ENCODE assay signal across 8 cellular contexts in genomic region chr15:64895285-64896065, GRCh38. TPM values are rescaled to one million over a fixed set of nuclear protein-coding genes. Genes with fewer than 3 reads are reported as not detected.
DNase-seq lines count a peak whose midpoint lies in the region; ATAC-seq and TF ChIP-seq lines count a peak whose summit lies in the region.

No MANE protein-coding gene starts in this region.

- H3K36me3 Mint-ChIP-seq in activated CD8-positive, alpha-beta T cell treated with anti-CD3 and anti-CD28 coated beads for 36 hours (ENCODE audit: low read depth): peaks cover 3% of the 10 kb centered on the region

- no peak for TF ChIP-seq POLR2A in gastrocnemius medialis (IDR thresholded peaks at IDR 0.05)

- in situ Hi-C loops in gastrocnemius medialis (cut with MboI; ENCODE audit: low sequenced_read_pairs in 4 of 4): loop anchor here in 1 of 4 donors (10.0 kb wide), 1 partner anchor 51 kb away; the partner anchor contains the start of gene PLEKHO2

- H3K36me3 ChIP-seq in KMS-11 (ENCODE audit: insufficient read depth): no peaks in the 10 kb centered on the region
- H3K36me3 ChIP-seq in gastrocnemius medialis: no peaks in the 10 kb centered on the region

- no peaks in the 10 kb centered on the region for H4K20me1 ChIP-seq in KMS-11 (ENCODE audit: insufficient read depth)

- peak; percentile 39 for DNase-seq in activated T-cell treated with anti-CD3 and anti-CD28 coated beads, Interleukin-2, amount 50 U/mL, for 1 hour
- DNase-seq in activated T-cell treated with anti-CD3 and anti-CD28 coated beads for 4 hours: no peak
- DNase-seq in activated CD8-positive, alpha-beta T cell treated with anti-CD3 and anti-CD28 coated beads for 36 hours: peak; percentile 45
- peak; percentile 45 for DNase-seq in glomerular visceral epithelial cell (ENCODE audit: extremely low spot score)
- peak in 1 of 2 donors; percentile 22 for DNase-seq in gastrocnemius medialis
- DNase-seq in SK-N-DZ (ENCODE audit: low spot score): no peak

- H3K27ac Mint-ChIP-seq in activated CD8-positive, alpha-beta T cell treated with anti-CD3 and anti-CD28 coated beads for 36 hours: peak overlapping the region; percentile 99

- H3K4me2 ChIP-seq in KMS-11: peak overlapping the region; percentile 99

- H3K9me3 ChIP-seq in gastrocnemius medialis: no peaks in the 10 kb centered on the region

- H3K9me3 Mint-ChIP-seq in activated CD8-positive, alpha-beta T cell treated with anti-CD3 and anti-CD28 coated beads for 36 hours: no peaks in the 10 kb centered on the region

- H3K27me3 ChIP-seq in KMS-11 (ENCODE audit: insufficient read depth, low read depth) (no peaks in the 10 kb centered on the region), gastrocnemius medialis (no peaks in the 10 kb centered on the region)

- H3K27ac ChIP-seq in KMS-11 (peak overlapping the region; percentile 98), gastrocnemius medialis (peak overlapping the region; percentile 64 to 80 (median 77))

- POLR2A ChIA-PET in activated CD8-positive, alpha-beta T cell treated with anti-CD3 and anti-CD28 coated beads for 36 hours (lab: Charles Lee): interaction anchor here (1.0 to 3.9 kb wide), 8 partner anchors 8 to 192 kb away, joined by 3 to 42 read pairs (median 6); partner anchors contain the start of genes ANKDD1A and PLEKHO2

- H3K4me3 Mint-ChIP-seq in activated CD8-positive, alpha-beta T cell treated with anti-CD3 and anti-CD28 coated beads for 36 hours: peak overlapping the region; percentile 91

- CTCF ChIA-PET in activated CD8-positive, alpha-beta T cell treated with anti-CD3 and anti-CD28 coated beads for 36 hours (lab: Charles Lee): interaction anchor here (1.2 to 4.6 kb wide), 9 partner anchors 8 to 165 kb away, joined by 3 to 70 read pairs (median 10); partner anchors contain the start of gene PLEKHO2

- no peak for ATAC-seq in activated CD8-positive, alpha-beta T cell treated with anti-CD3 and anti-CD28 coated beads for 36 hours
- ATAC-seq in gastrocnemius medialis (no peak), HG02798 (IDR thresholded peaks at IDR 0.05; ENCODE audit: poor library complexity, unreplicated experiment) (no peak)

- H3K9ac ChIP-seq in KMS-11: peak overlapping the region; percentile 80

- H2AFZ ChIP-seq in KMS-11 (ENCODE audit: low read depth): peak overlapping the region; percentile 62

- H3K79me2 ChIP-seq in KMS-11 (ENCODE audit: insufficient read depth, low read depth): no peaks in the 10 kb centered on the region

- H3K4me3 ChIP-seq in KMS-11 (IDR thresholded peaks at IDR 0.05; ENCODE audit: insufficient read depth, low read depth, low read length) (no peak overlapping the region), gastrocnemius medialis (peak overlapping the region; percentile 1 to 39 (median 26))

- H3K4me1 ChIP-seq in KMS-11 (ENCODE audit: low read depth, poor library complexity, severe bottlenecking) (peaks cover 53% of the 10 kb centered on the region), gastrocnemius medialis (peaks cover 38 to 42% of the 10 kb centered on the region in 2 donors)

- intact Hi-C loops in activated CD8-positive, alpha-beta T cell treated with anti-CD3 and anti-CD28 coated beads for 36 hours (cut with micrococcal nuclease): no loop called here
- intact Hi-C loops in gastrocnemius medialis (cut with DNase I; ENCODE audit: low total_unique reads): no loop called here

- peaks cover 54% of the 10 kb centered on the region for H3K4me1 Mint-ChIP-seq in activated CD8-positive, alpha-beta T cell treated with anti-CD3 and anti-CD28 coated beads for 36 hours (ENCODE audit: low read depth)

- no peaks in the 10 kb centered on the region for H3K27me3 Mint-ChIP-seq in activated CD8-positive, alpha-beta T cell treated with anti-CD3 and anti-CD28 coated beads for 36 hours

- TF ChIP-seq CTCF in KMS-11 (conservative IDR thresholded peaks at IDR 0.05; ENCODE audit: low read depth, low read length) (no peak; the same call in 1 of the 2 replicates), gastrocnemius medialis (IDR thresholded peaks at IDR 0.05 in 4 of 5, conservative IDR thresholded peaks at IDR 0.05 in 1 of 5) (no peak)
- TF ChIP-seq CTCF in activated CD8-positive, alpha-beta T cell treated with anti-CD3 and anti-CD28 coated beads for 36 hours (IDR thresholded peaks at IDR 0.05): no peak

RNA-seq across cellular contexts. Expression of gene ANKDD1A, which starts 16.2 kb away (rescaled TPM):
- 1 to 10 TPM; 3.4 to 4.3 TPM for total RNA-seq in activated CD8-positive, alpha-beta T cell treated with anti-CD3 and anti-CD28 coated beads for 36 hours
- total RNA-seq in gastrocnemius medialis: under 1 TPM in 3 of 4 donors, not detected in 1; 0.11 to 0.39 (median 0.36) TPM
- polyA plus RNA-seq in SK-N-DZ (2014; cell fraction: cytosol; rRNA removed): 6.4 and 6.5 TPM in 2 replicates
- polyA plus RNA-seq in SK-N-DZ (2014; cell fraction: nucleus; rRNA removed): 24.4 and 25.9 TPM in 2 replicates

RNA-seq across cellular contexts. Expression of gene PLEKHO2, which starts 53.8 kb away (rescaled TPM):
- 10 to 100 TPM; 10.1 to 10.4 TPM for total RNA-seq in activated CD8-positive, alpha-beta T cell treated with anti-CD3 and anti-CD28 coated beads for 36 hours
- 1 to 10 TPM; 2.0 to 5.4 (median 3.3) TPM for total RNA-seq in gastrocnemius medialis
- 6.7 and 8.8 TPM in 2 replicates for polyA plus RNA-seq in SK-N-DZ (2014; cell fraction: cytosol; rRNA removed)
- polyA plus RNA-seq in SK-N-DZ (2014; cell fraction: nucleus; rRNA removed): 9.2 and 9.7 TPM in 2 replicates

Comparison
In these comparisons a context has a peak if more than half of its experiments do, and no peak if none do; other contexts are left out.
1. DNase-seq: peak in activated T-cell treated with anti-CD3 and anti-CD28 coated beads, Interleukin-2, amount 50 U/mL, for 1 hour (single experiment), activated CD8-positive, alpha-beta T cell treated with anti-CD3 and anti-CD28 coated beads for 36 hours (single experiment) and glomerular visceral epithelial cell (single experiment); none in activated T-cell treated with anti-CD3 and anti-CD28 coated beads for 4 hours (single experiment) and SK-N-DZ (single experiment).